8 cellular contexts compared by ENCODE assay signal in the genomic region with DNA sequence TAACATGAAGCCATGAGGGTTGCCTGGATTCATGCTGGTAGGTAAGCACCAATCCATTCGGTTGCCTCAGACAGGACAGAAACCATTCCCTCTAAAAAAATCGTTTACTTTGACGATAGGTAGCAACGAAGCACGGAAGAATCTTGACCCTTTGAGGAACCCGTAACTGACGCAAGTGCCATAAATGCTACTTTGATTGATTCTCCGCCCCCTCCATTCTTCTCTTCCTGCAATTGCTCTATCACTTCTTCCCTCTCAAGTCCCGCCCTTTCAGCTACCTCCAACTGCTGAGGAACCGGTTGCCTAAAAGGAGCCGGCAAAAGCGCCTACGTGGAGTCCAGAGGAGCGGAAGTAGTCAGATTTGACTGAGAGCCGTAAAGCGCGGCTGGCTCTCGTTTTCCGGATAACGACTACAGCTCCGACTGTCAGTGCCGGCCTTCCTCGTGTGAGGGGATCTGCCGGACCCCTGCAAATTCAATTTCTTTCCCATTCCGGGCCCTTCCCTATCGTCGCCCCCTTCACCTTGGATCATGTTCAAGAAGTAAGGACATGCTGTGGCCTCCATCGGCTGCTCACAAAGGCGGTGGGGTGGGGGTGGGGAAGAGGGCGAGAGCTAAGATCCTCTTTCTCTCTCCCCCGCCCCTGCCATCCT. TPM values are rescaled to one million over a fixed set of nuclear protein-coding genes. Genes with fewer than 3 reads are reported as not detected.
A peak's percentile ranks its signal among the peaks of the same experiment; 100 is the strongest.
DNase-seq lines count a peak whose midpoint lies in the region; ATAC-seq, FAIRE-seq and TF ChIP-seq lines count a peak whose summit lies in the region.

A gene with protein sequence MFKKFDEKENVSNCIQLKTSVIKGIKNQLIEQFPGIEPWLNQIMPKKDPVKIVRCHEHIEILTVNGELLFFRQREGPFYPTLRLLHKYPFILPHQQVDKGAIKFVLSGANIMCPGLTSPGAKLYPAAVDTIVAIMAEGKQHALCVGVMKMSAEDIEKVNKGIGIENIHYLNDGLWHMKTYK (plus strand): TSS at position 395 of the 652 bp plus-strand sequence. CDS start 136 bp downstream, at position 531.

- FAIRE-seq in D721Med (lab: Jason Lieb, UNC) = peak; percentile 70

- no peaks in the 10 kb centered on the region for H3K9me3 ChIP-seq in mucosa of descending colon

- DNase-seq in D721Med (ENCODE audit: insufficient read length, low spot score) = no peak
- DNase-seq in HuH-7 (ENCODE audit: low spot score) = peak; percentile 55
- peak; percentile 97 for DNase-seq in OCI-M1 (lab: John Stamatoyannopoulos, UW)
- DNase-seq in activated T-cell treated with anti-CD3 and anti-CD28 coated beads for 24 hours (ENCODE audit: low read depth) = peak; percentile 69
- peak; percentile 87 for DNase-seq in epithelial cell of prostate (ENCODE audit: low read depth, low spot score)
- DNase-seq in mucosa of descending colon = peak; percentile 83 to 89 (median 86)
- peak; percentile 55 for DNase-seq in stimulated activated CD8-positive, alpha-beta memory T cell treated with anti-CD3 and anti-CD28 coated beads, Interleukin-4, amount 100 ng/mL, for 24 hours (ENCODE audit: low read depth)

- peak within 1 kb of the TSS; percentile 92 for H3K27ac ChIP-seq in epithelial cell of prostate

- peak within 1 kb of the TSS; percentile 24 for H3K4me3 ChIP-seq in mucosa of descending colon

- H3K36me3 ChIP-seq in mucosa of descending colon (ENCODE audit: low read depth) = no peaks in the 10 kb centered on the region

- intact Hi-C loops in mucosa of descending colon (cut with DNase I, micrococcal nuclease) = loop anchor here in 1 of 2 donors (10.0 kb wide), 1 partner anchor 49 kb away; no protein-coding TSS in a partner anchor

- peak; percentile 90 for ATAC-seq in GM21447 (IDR thresholded peaks at IDR 0.05; ENCODE audit: unreplicated experiment)
- peak; percentile 99 for ATAC-seq in mucosa of descending colon

- TF ChIP-seq CTCF in D721Med (IDR thresholded peaks at IDR 0.05; ENCODE audit: insufficient read depth, missing control alignments) (no peak), mucosa of descending colon (IDR thresholded peaks at IDR 0.05) (no peak)

- peaks cover 7% of the 10 kb centered on the region for H3K4me1 ChIP-seq in mucosa of descending colon (ENCODE audit: low read depth)

RNA-seq across cellular contexts. Expression of the gene that starts here (rescaled TPM):
- total RNA-seq in mucosa of descending colon = 10 to 100 TPM; 29.0 to 36.7 (median 35.0) TPM
